8 cellular contexts compared by ENCODE assay signal in genomic region chr22:19942071-19942885, GRCh38. TPM values are rescaled to one million over a fixed set of nuclear protein-coding genes. Genes with fewer than 3 reads are reported as not detected.
DNase-seq lines count a peak whose midpoint lies in the region; ATAC-seq, FAIRE-seq and TF ChIP-seq lines count a peak whose summit lies in the region.

No MANE protein-coding gene starts in this region.

- H3K27ac ChIP-seq in CD8-positive, alpha-beta memory T cell (ENCODE audit: low read depth, low read length): peak overlapping the region; percentile 99
- H3K27ac ChIP-seq in upper lobe of left lung: peak overlapping the region; percentile 92 to 98 (median 96)

- no peaks in the 10 kb centered on the region for H3K9me3 ChIP-seq in CD8-positive, alpha-beta memory T cell (ENCODE audit: low read length)
- H3K9me3 ChIP-seq in T-helper 17 cell (ENCODE audit: control insufficient read depth, low read length, poor library complexity, severe bottlenecking): no peaks in the 10 kb centered on the region
- H3K9me3 ChIP-seq in mononuclear cell (ENCODE audit: low read depth, low read length): no peaks in the 10 kb centered on the region
- no peaks in the 10 kb centered on the region for H3K9me3 ChIP-seq in upper lobe of left lung

- H3K27me3 Mint-ChIP-seq in CD8-positive, alpha-beta memory T cell: no peaks in the 10 kb centered on the region
- no peaks in the 10 kb centered on the region for H3K27me3 Mint-ChIP-seq in T-helper 17 cell

- WGBS in upper lobe of left lung, 2 donors: 1 to 4% methylated on average over 4 to 8 of the region's 8 CpGs

- peak; percentile 17 for ATAC-seq in HG02571 (IDR thresholded peaks at IDR 0.05; ENCODE audit: unreplicated experiment)
- peak; percentile 30 for ATAC-seq in T-helper 17 cell
- ATAC-seq in upper lobe of left lung (ENCODE audit: low FRiP score in 2 of 2): peak; percentile 82 to 84
- no peak for ATAC-seq in HG02840 (IDR thresholded peaks at IDR 0.05; ENCODE audit: low FRiP score, unreplicated experiment)

- no peaks in the 10 kb centered on the region for H3K27me3 ChIP-seq in CD8-positive, alpha-beta memory T cell (ENCODE audit: insufficient read depth, low read length, poor library complexity, severe bottlenecking)
- H3K27me3 ChIP-seq in mononuclear cell (ENCODE audit: insufficient read depth, low read length) (no peaks in the 10 kb centered on the region), upper lobe of left lung (no peaks in the 10 kb centered on the region)

- TF ChIP-seq EP300 in upper lobe of left lung (IDR thresholded peaks at IDR 0.05): no peak

- TF ChIP-seq POLR2A in upper lobe of left lung (IDR thresholded peaks at IDR 0.05): no peak

- H3K4me1 Mint-ChIP-seq in CD8-positive, alpha-beta memory T cell: peaks cover 42 to 59% (median 50%) of the 10 kb centered on the region in 3 donors
- H3K4me1 Mint-ChIP-seq in T-helper 17 cell: peaks cover 38% of the 10 kb centered on the region

- no peaks in the 10 kb centered on the region for H3K36me3 ChIP-seq in CD8-positive, alpha-beta memory T cell (ENCODE audit: insufficient read depth, low read length)
- H3K36me3 ChIP-seq in upper lobe of left lung: no peaks in the 10 kb centered on the region

- no peak for FAIRE-seq in GM19239 (lab: Jason Lieb, UNC)

- no peak for TF ChIP-seq CTCF in upper lobe of left lung (IDR thresholded peaks at IDR 0.05)

- peak overlapping the region; percentile 97 for H3K4me3 ChIP-seq in CD8-positive, alpha-beta memory T cell (ENCODE audit: low read length)
- H3K4me3 ChIP-seq in mononuclear cell (ENCODE audit: low read length): peak overlapping the region; percentile 56
- peak overlapping the region; percentile 58 to 89 (median 74) for H3K4me3 ChIP-seq in upper lobe of left lung

- POLR2A ChIA-PET in CD8-positive, alpha-beta memory T cell (lab: Charles Lee): interaction anchor here (0.7 to 1.5 kb wide), 4 partner anchors 14 to 149 kb away, joined by 3 to 5 read pairs (median 4); no protein-coding TSS in a partner anchor

- CTCF ChIA-PET in CD8-positive, alpha-beta memory T cell (lab: Charles Lee): interaction anchor here (0.9 to 1.9 kb wide), 2 partner anchors 12 to 212 kb away, joined by 4 read pairs; no protein-coding TSS in a partner anchor

- H3K4me3 Mint-ChIP-seq in CD8-positive, alpha-beta memory T cell: peak overlapping the region; percentile 85 to 96 (median 94)
- H3K4me3 Mint-ChIP-seq in T-helper 17 cell: peak overlapping the region; percentile 94

- DNase-seq in CD8-positive, alpha-beta memory T cell: no peak
- DNase-seq in T-helper 17 cell (no peak), epidermal melanocyte (ENCODE audit: insufficient read length, low spot score) (peak; percentile 59), upper lobe of left lung (no peak), GM19239 (ENCODE audit: insufficient read length, low spot score) (no peak)

- peaks cover 33% of the 10 kb centered on the region for H3K4me1 ChIP-seq in CD8-positive, alpha-beta memory T cell (ENCODE audit: insufficient read depth, low read length)
- H3K4me1 ChIP-seq in mononuclear cell (ENCODE audit: insufficient read depth, low read length): peaks cover 56% of the 10 kb centered on the region
- peaks cover 32 to 56% (median 48%) of the 10 kb centered on the region in 4 donors for H3K4me1 ChIP-seq in upper lobe of left lung

- no peaks in the 10 kb centered on the region for H3K9me3 Mint-ChIP-seq in CD8-positive, alpha-beta memory T cell

- H3K27ac Mint-ChIP-seq in CD8-positive, alpha-beta memory T cell: peak overlapping the region; percentile 79 to 98 (median 95)
- peak overlapping the region; percentile 93 for H3K27ac Mint-ChIP-seq in T-helper 17 cell

- H3K36me3 Mint-ChIP-seq in CD8-positive, alpha-beta memory T cell: peaks cover 5 to 14% (median 8%) of the 10 kb centered on the region in 3 donors
- peaks cover 2% of the 10 kb centered on the region for H3K36me3 Mint-ChIP-seq in T-helper 17 cell (ENCODE audit: low read depth)

RNA-seq across cellular contexts. Expression of gene TXNRD2, which starts 0.7 kb away (rescaled TPM):
- 10 to 100 TPM; 27.6 to 27.9 TPM for total RNA-seq in CD8-positive, alpha-beta memory T cell
- polyA plus RNA-seq in CD8-positive, alpha-beta memory T cell: 13.8 TPM
- total RNA-seq in T-helper 17 cell (10 to 100 TPM; 16.8 to 25.6 TPM), mononuclear cell (11.3 TPM), upper lobe of left lung (10 to 100 TPM; 29.6 to 78.6 (median 49.3) TPM)

RNA-seq across cellular contexts. Expression of gene COMT, which starts 0.7 kb away (rescaled TPM):
- 10 to 100 TPM; 89.3 to 93.7 TPM for total RNA-seq in CD8-positive, alpha-beta memory T cell
- 92.7 TPM for polyA plus RNA-seq in CD8-positive, alpha-beta memory T cell
- total RNA-seq in T-helper 17 cell (10 to 100 TPM; 28.2 to 37.3 TPM), mononuclear cell (50.4 TPM), upper lobe of left lung (100 to 1,000 TPM; 136 to 475 (median 272) TPM)
